9 cellular contexts compared by ENCODE assay signal in the genomic region with DNA sequence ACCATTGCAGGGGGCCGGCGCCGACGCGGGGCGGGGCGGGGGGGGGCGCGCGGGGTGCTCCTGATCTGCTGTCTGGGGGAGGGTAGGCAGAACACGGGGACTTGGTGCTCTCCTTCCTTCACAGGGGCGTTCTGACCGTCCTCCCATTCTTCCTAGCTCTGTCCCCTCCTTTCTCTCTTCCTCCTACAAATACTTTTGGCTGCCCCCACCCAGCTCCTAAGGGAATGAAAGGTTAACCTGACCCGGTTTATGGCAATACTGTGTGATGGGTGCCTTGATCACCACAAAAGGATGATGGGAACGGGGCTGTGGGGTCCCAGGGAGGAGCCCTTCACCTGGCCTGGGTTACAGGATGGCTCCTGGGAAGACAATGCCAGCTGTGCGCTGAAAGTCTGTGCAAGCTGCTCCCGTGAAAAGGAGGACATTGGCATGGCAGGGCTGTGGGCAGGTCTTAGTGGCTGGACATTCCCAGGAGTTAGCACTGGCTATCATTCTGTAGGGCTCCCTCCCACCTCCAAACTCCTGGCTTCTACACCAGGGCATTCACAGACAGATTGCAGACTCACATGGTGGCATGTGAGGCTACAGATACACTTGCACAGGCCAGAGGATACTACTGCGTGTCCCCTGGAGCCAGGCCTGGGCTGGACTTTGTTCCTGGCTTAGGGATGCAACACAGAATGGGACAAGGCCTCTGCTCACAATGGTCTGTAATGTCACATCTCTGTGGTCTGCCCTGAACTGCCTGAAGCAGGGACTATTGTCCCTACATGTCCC. TPM values are rescaled to one million over a fixed set of nuclear protein-coding genes. Genes with fewer than 3 reads are reported as not detected.
DNase-seq lines count a peak whose midpoint lies in the region; ATAC-seq and TF ChIP-seq lines count a peak whose summit lies in the region.
"Had no signal": no experiment of that assay in that cellular context is flagged by ENCODE, and none has a peak within 500 bp of the region (broad histone marks: within the 10 kb centered on the region; RNA-seq: fewer than 3 reads in every experiment).

No MANE protein-coding gene starts in this region.

- H3K4me1 ChIP-seq in body of pancreas (peaks cover 39% of the 10 kb centered on the region), lung (ENCODE audit: control insufficient read depth in 2 of 2, insufficient read depth in 2 of 2, low read length in 2 of 2) (peaks cover 0 to 15% of the 10 kb centered on the region in 2 donors)

- DNase-seq in activated naive CD4-positive, alpha-beta T cell (lab: John Stamatoyannopoulos, UW), result no peak
- DNase-seq in body of pancreas (no peak), lung (ENCODE audit: low spot score) (no peak), type B pancreatic cell (ENCODE audit: extremely low spot score, unreplicated experiment) (no peak), NCI-H2227 treated with DMSO at 0.1 percent for 48 hours (lab: John Stamatoyannopoulos, UW) (no peak)

- H3K9me3 ChIP-seq in body of pancreas (no peaks in the 10 kb centered on the region), lung (ENCODE audit: control insufficient read depth in 2 of 2, insufficient read depth in 1 of 2, low read length in 1 of 2) (no peaks in the 10 kb centered on the region)

- peak overlapping the region; percentile 96 for H3K4me3 Mint-ChIP-seq in activated naive CD4-positive, alpha-beta T cell treated with anti-CD3 and anti-CD28 coated beads, Interleukin-2, amount 50 U/mL, for 24 hours
- peak overlapping the region; percentile 99 for H3K4me3 Mint-ChIP-seq in type B pancreatic cell

- no peaks in the 10 kb centered on the region for H3K27me3 Mint-ChIP-seq in activated naive CD4-positive, alpha-beta T cell treated with anti-CD3 and anti-CD28 coated beads, Interleukin-2, amount 50 U/mL, for 24 hours
- H3K27me3 Mint-ChIP-seq in type B pancreatic cell, result peaks cover 2% of the 10 kb centered on the region

- H3K27me3 ChIP-seq in body of pancreas (peaks cover 0 to 4% of the 10 kb centered on the region in 2 donors), lung (ENCODE audit: control insufficient read depth, insufficient read depth) (no peaks in the 10 kb centered on the region)

- TF ChIP-seq CTCF in body of pancreas (IDR thresholded peaks at IDR 0.05) (no peak), lung (IDR thresholded peaks at IDR 0.05; ENCODE audit: control extremely low read depth, extremely low read depth) (no peak), type B pancreatic cell (conservative IDR thresholded peaks at IDR 0.05) (no peak)

- ATAC-seq in body of pancreas, result no peak
- ATAC-seq in lung (ENCODE audit: insufficient read depth, low FRiP score), result no peak
- no peak for ATAC-seq in GM18858 (IDR thresholded peaks at IDR 0.05; ENCODE audit: unreplicated experiment)
- no peak for ATAC-seq in HG02642 (IDR thresholded peaks at IDR 0.05; ENCODE audit: poor library complexity, unreplicated experiment)

- 65 to 70% methylated on average over 8 to 17 of the region's 18 CpGs for WGBS in body of pancreas, 2 donors
- 84 to 90% methylated on average over 18 of the region's 18 CpGs for WGBS in lung, 2 donors

- intact Hi-C loops in body of pancreas (cut with DNase I), result no loop called here

- H3K27ac ChIP-seq in body of pancreas (peak overlapping the region; percentile 75 to 96 (median 89)), lung (ENCODE audit: low read depth in 1 of 2, low read length in 1 of 2) (peak overlapping the region in 1 of 2 donors; percentile 95)

- H3K27ac Mint-ChIP-seq in activated naive CD4-positive, alpha-beta T cell treated with anti-CD3 and anti-CD28 coated beads, Interleukin-2, amount 50 U/mL, for 24 hours, result peak overlapping the region; percentile 95
- peak overlapping the region; percentile 89 for H3K27ac Mint-ChIP-seq in type B pancreatic cell

- no peak for TF ChIP-seq POLR2A in body of pancreas (IDR thresholded peaks at IDR 0.05)

- H3K36me3 Mint-ChIP-seq in activated naive CD4-positive, alpha-beta T cell treated with anti-CD3 and anti-CD28 coated beads, Interleukin-2, amount 50 U/mL, for 24 hours, result peaks cover 4% of the 10 kb centered on the region
- H3K36me3 Mint-ChIP-seq in type B pancreatic cell, result no peaks in the 10 kb centered on the region

- H3K36me3 ChIP-seq in body of pancreas (replicated peaks in 1 of 2; ENCODE audit: insufficient read depth in 1 of 2, low read depth in 2 of 2), result peaks cover 0 to 2% of the 10 kb centered on the region in 2 donors
- H3K36me3 ChIP-seq in lung (ENCODE audit: control insufficient read depth in 2 of 2, insufficient read depth in 2 of 2, low read length in 2 of 2), result peaks cover 0 to 13% of the 10 kb centered on the region in 2 donors

- H3K4me3 ChIP-seq in body of pancreas, result peak overlapping the region; percentile 57 to 62
- H3K4me3 ChIP-seq in lung, result peak overlapping the region; percentile 1

- no peaks in the 10 kb centered on the region for H3K9me3 Mint-ChIP-seq in activated naive CD4-positive, alpha-beta T cell treated with anti-CD3 and anti-CD28 coated beads, Interleukin-2, amount 50 U/mL, for 24 hours
- H3K9me3 Mint-ChIP-seq in type B pancreatic cell, result no peaks in the 10 kb centered on the region

- H3K4me1 Mint-ChIP-seq in activated naive CD4-positive, alpha-beta T cell treated with anti-CD3 and anti-CD28 coated beads, Interleukin-2, amount 50 U/mL, for 24 hours, result peaks cover 34% of the 10 kb centered on the region
- H3K4me1 Mint-ChIP-seq in type B pancreatic cell (ENCODE audit: unreplicated experiment), result peaks cover 12% of the 10 kb centered on the region

RNA-seq across cellular contexts. Expression of a gene that starts 1.9 kb away (rescaled TPM):
- total RNA-seq in body of pancreas (10 to 100 TPM; 31.4 to 47.1 TPM), lung (10 to 100 TPM; 66.2 to 92.4 TPM), type B pancreatic cell (ENCODE audit: low replicate concordance) (76.5 and 96.3 TPM in 2 replicates)
- 100 to 1,000 TPM in 1 of 2 donors, 10 to 100 TPM in 1; 66.2 to 130 TPM for polyA plus RNA-seq in lung

RNA-seq across cellular contexts. Expression of a gene that starts 1.9 kb away (rescaled TPM):
- total RNA-seq in body of pancreas (not detected), lung (not detected), type B pancreatic cell (ENCODE audit: low replicate concordance) (not detected in 2 replicates)
- polyA plus RNA-seq in lung, result 1 to 10 TPM in 1 of 2 donors, under 1 TPM in 1; 0.89 to 1.5 TPM
- total RNA-seq: HT1080 had no signal

RNA-seq across cellular contexts. Expression of a gene that starts 31.7 kb away (rescaled TPM):
- total RNA-seq in body of pancreas (10 to 100 TPM; 32.9 to 44.2 TPM), lung (10 to 100 TPM; 25.1 to 64.5 TPM), type B pancreatic cell (ENCODE audit: low replicate concordance) (44.1 and 51.9 TPM in 2 replicates)
- polyA plus RNA-seq in lung, result 10 to 100 TPM; 26.5 to 48.2 TPM

RNA-seq across cellular contexts. Expression of a gene that starts 32.1 kb away (rescaled TPM):
- total RNA-seq in body of pancreas (1 to 10 TPM; 4.3 to 5.4 TPM), lung (10 to 100 TPM; 10.8 to 15.3 TPM), type B pancreatic cell (ENCODE audit: low replicate concordance) (9.8 and 13.6 TPM in 2 replicates)
- polyA plus RNA-seq in lung, result 1 to 10 TPM; 3.4 to 4.4 TPM
